ENCODE assay signal across 10 cellular contexts in the genomic region with DNA sequence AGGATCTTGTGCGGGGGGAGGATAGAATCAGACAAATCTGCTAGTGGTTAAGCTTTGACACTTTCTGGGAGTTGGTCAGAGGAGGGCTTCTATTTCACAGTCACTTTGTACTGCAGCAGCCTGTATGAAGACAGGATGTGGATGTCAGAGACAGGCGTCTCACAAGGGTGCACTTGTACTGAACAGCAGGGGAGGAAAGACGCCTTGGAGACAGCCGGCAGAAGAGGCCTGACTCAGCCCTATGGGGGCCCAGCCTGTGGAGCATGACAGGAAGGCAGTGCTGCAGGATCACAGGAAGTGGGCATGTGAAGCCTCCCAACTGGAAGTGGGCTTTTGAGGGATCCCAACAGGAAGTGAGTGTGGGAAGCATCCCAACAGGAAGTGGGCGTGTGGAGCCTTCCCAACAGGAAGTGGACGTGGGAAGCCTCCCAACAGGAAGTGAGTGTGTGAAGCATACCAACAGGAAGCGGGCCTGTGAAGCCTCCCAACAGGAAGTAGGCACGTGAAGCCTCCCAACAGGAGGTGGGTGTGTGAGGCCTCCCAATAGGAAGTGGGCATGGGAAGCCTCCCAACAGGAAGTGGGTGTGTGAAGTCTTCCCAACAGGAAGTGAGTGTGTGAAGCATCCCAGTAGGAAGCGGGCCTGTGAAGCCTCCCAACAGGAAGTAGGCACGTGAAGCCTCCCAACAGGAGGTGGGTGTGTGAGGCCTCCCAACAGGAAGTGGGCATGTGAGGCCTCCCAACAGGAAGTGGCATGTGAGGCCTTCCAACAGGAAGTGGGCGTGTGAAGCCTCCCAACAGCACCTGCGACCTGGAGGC.
A peak's percentile ranks its signal among the peaks of the same experiment; 100 is the strongest.
DNase-seq lines count a peak whose midpoint lies in the region; ATAC-seq and TF ChIP-seq lines count a peak whose summit lies in the region.
"Had no signal": no experiment of that assay in that cellular context is flagged by ENCODE, and none has a peak within 500 bp of the region (broad histone marks: within the 10 kb centered on the region; RNA-seq: fewer than 3 reads in every experiment).

No MANE protein-coding gene starts in this region.

- POLR2A ChIA-PET in CD8-positive, alpha-beta memory T cell (lab: Charles Lee) = no interaction called here
- POLR2A ChIA-PET in PC-3 (lab: Charles Lee; ENCODE audit: unreplicated experiment) = no interaction called here

- H2AFZ ChIP-seq in PC-3 (ENCODE audit: low read length) = no peak overlapping the region
- no peak overlapping the region for H2AFZ ChIP-seq in neural progenitor cell (replicated peaks)

- H3K9me3 ChIP-seq in CD8-positive, alpha-beta memory T cell (ENCODE audit: low read length) = no peaks in the 10 kb centered on the region
- H3K9me3 ChIP-seq in PC-3 (ENCODE audit: low read length) (no peaks in the 10 kb centered on the region), neural progenitor cell (ENCODE audit: low read depth) (no peaks in the 10 kb centered on the region)

- peaks cover 33 to 48% (median 39%) of the 10 kb centered on the region in 3 donors for H3K4me1 Mint-ChIP-seq in CD8-positive, alpha-beta memory T cell
- H3K4me1 Mint-ChIP-seq in activated naive CD4-positive, alpha-beta T cell treated with anti-CD3 and anti-CD28 coated beads, Interleukin-2, amount 50 U/mL, for 24 hours = peaks cover 53% of the 10 kb centered on the region
- peaks cover 10% of the 10 kb centered on the region for H3K4me1 Mint-ChIP-seq in neural progenitor cell

- no peaks in the 10 kb centered on the region for H3K9me2 ChIP-seq in PC-3 (replicated peaks; ENCODE audit: low read length)

- TF ChIP-seq CTCF in PC-3 (conservative IDR thresholded peaks at IDR 0.05; ENCODE audit: low read depth, low read length) = no peak
- no peak for TF ChIP-seq CTCF in neural progenitor cell (IDR thresholded peaks at IDR 0.05)

- BruUV-seq in PC-3 (replicated peaks; lab: Mats Ljungman, UMichigan) = no TSS peak

- H3K4me3 ChIP-seq in CD8-positive, alpha-beta memory T cell (ENCODE audit: low read length) = no peak overlapping the region
- no peak overlapping the region for H3K4me3 ChIP-seq in PC-3 (ENCODE audit: low read length)
- H3K4me3 ChIP-seq in neural progenitor cell = no peak overlapping the region
- H3K4me3 ChIP-seq: tibial nerve had no signal

- DNase-seq in CD8-positive, alpha-beta memory T cell = peak in 3 of 5 donors; percentile 16 to 51 (median 38)
- peak; percentile 2 for DNase-seq in PC-3
- DNase-seq in neural progenitor cell (ENCODE audit: low spot score) = no peak
- DNase-seq in HT-29 (ENCODE audit: low spot score) = no peak
- no peak for DNase-seq in AG08396 (ENCODE audit: low spot score)
- no peak for DNase-seq in cerebellar cortex (ENCODE audit: low spot score)
- DNase-seq: DMS79 treated with DMSO at 0.1 percent for 48 hours had no signal

- no peaks in the 10 kb centered on the region for H3K36me3 ChIP-seq in CD8-positive, alpha-beta memory T cell (ENCODE audit: insufficient read depth, low read length)
- no peaks in the 10 kb centered on the region for H3K36me3 ChIP-seq in PC-3 (ENCODE audit: low read depth, low read length)
- no peaks in the 10 kb centered on the region for H3K36me3 ChIP-seq in neural progenitor cell
- H3K36me3 ChIP-seq: tibial nerve had no signal

- no peaks in the 10 kb centered on the region for H3K79me2 ChIP-seq in PC-3 (ENCODE audit: low read length)
- no peaks in the 10 kb centered on the region for H3K79me2 ChIP-seq in neural progenitor cell (ENCODE audit: low read depth)

- no peaks in the 10 kb centered on the region for H3K27me3 ChIP-seq in CD8-positive, alpha-beta memory T cell (ENCODE audit: insufficient read depth, low read length, poor library complexity, severe bottlenecking)
- peaks cover 15% of the 10 kb centered on the region; the same call in 1 of the 2 replicates for H3K27me3 ChIP-seq in PC-3 (ENCODE audit: low read length)
- no peaks in the 10 kb centered on the region for H3K27me3 ChIP-seq in neural progenitor cell
- H3K27me3 ChIP-seq: tibial nerve had no signal

- H3K4me1 ChIP-seq in CD8-positive, alpha-beta memory T cell (ENCODE audit: insufficient read depth, low read length) = peaks cover 26% of the 10 kb centered on the region
- no peaks in the 10 kb centered on the region for H3K4me1 ChIP-seq in PC-3 (ENCODE audit: insufficient read depth, low read length)
- no peaks in the 10 kb centered on the region for H3K4me1 ChIP-seq in neural progenitor cell
- H3K4me1 ChIP-seq: tibial nerve had no signal

- peak overlapping the region in 5 of 7 donors; percentile 8 to 57 (median 51) for H3K4me3 Mint-ChIP-seq in CD8-positive, alpha-beta memory T cell
- H3K4me3 Mint-ChIP-seq in activated naive CD4-positive, alpha-beta T cell treated with anti-CD3 and anti-CD28 coated beads, Interleukin-2, amount 50 U/mL, for 24 hours = peak overlapping the region; percentile 69
- no peak overlapping the region for H3K4me3 Mint-ChIP-seq in neural progenitor cell

- no peak overlapping the region for H3K27ac ChIP-seq in CD8-positive, alpha-beta memory T cell (ENCODE audit: low read depth, low read length)
- H3K27ac ChIP-seq in PC-3 (ENCODE audit: low read length) (no peak overlapping the region), neural progenitor cell (no peak overlapping the region)

- peaks cover 0 to 5% (median 2%) of the 10 kb centered on the region in 5 donors for H3K9me3 Mint-ChIP-seq in CD8-positive, alpha-beta memory T cell
- no peaks in the 10 kb centered on the region for H3K9me3 Mint-ChIP-seq in activated naive CD4-positive, alpha-beta T cell treated with anti-CD3 and anti-CD28 coated beads, Interleukin-2, amount 50 U/mL, for 24 hours
- peaks cover 10% of the 10 kb centered on the region for H3K9me3 Mint-ChIP-seq in neural progenitor cell

- H3K27ac Mint-ChIP-seq in CD8-positive, alpha-beta memory T cell = peak overlapping the region; percentile 62 to 99 (median 94)
- H3K27ac Mint-ChIP-seq in activated naive CD4-positive, alpha-beta T cell treated with anti-CD3 and anti-CD28 coated beads, Interleukin-2, amount 50 U/mL, for 24 hours = peak overlapping the region; percentile 99
- peak overlapping the region; percentile 26 for H3K27ac Mint-ChIP-seq in neural progenitor cell

- no peaks in the 10 kb centered on the region for H3K36me3 Mint-ChIP-seq in CD8-positive, alpha-beta memory T cell
- H3K36me3 Mint-ChIP-seq in activated naive CD4-positive, alpha-beta T cell treated with anti-CD3 and anti-CD28 coated beads, Interleukin-2, amount 50 U/mL, for 24 hours = peaks cover 10% of the 10 kb centered on the region
- H3K36me3 Mint-ChIP-seq in neural progenitor cell = no peaks in the 10 kb centered on the region

- H3K4me2 ChIP-seq in PC-3 (ENCODE audit: low read length) = no peak overlapping the region
- no peak overlapping the region for H3K4me2 ChIP-seq in neural progenitor cell

- H3K9ac ChIP-seq in PC-3 (ENCODE audit: low read length) = no peak overlapping the region
- no peak overlapping the region for H3K9ac ChIP-seq in neural progenitor cell

- CTCF ChIA-PET in CD8-positive, alpha-beta memory T cell (lab: Charles Lee) = no interaction called here
- CTCF ChIA-PET in PC-3 (lab: Charles Lee) = no interaction called here

- intact Hi-C loops in PC-3 (cut with micrococcal nuclease) = no loop called here

- no peaks in the 10 kb centered on the region for H3K27me3 Mint-ChIP-seq in CD8-positive, alpha-beta memory T cell
- H3K27me3 Mint-ChIP-seq in activated naive CD4-positive, alpha-beta T cell treated with anti-CD3 and anti-CD28 coated beads, Interleukin-2, amount 50 U/mL, for 24 hours = no peaks in the 10 kb centered on the region
- H3K27me3 Mint-ChIP-seq in neural progenitor cell (ENCODE audit: insufficient read depth, low read depth) = peaks cover 6% of the 10 kb centered on the region

- no peaks in the 10 kb centered on the region for H3F3A ChIP-seq in PC-3 (ENCODE audit: low read length, unreplicated experiment)
- H3F3A ChIP-seq in neural progenitor cell (ENCODE audit: low read depth) = no peaks in the 10 kb centered on the region

- H4K20me1 ChIP-seq in PC-3 (ENCODE audit: low read length) = no peaks in the 10 kb centered on the region
- no peaks in the 10 kb centered on the region for H4K20me1 ChIP-seq in neural progenitor cell (ENCODE audit: low read depth)

- ATAC-seq in PC-3 = no peak
- no peak for ATAC-seq in HG02798 (IDR thresholded peaks at IDR 0.05; ENCODE audit: poor library complexity, unreplicated experiment)

Comparison
In these comparisons a context has a peak if more than half of its experiments do, and no peak if none do; other contexts are left out.
1. DNase-seq: peak in CD8-positive, alpha-beta memory T cell (3 of 5) and PC-3 (single experiment); none in neural progenitor cell (single experiment), HT-29 (single experiment), AG08396 (single experiment) and cerebellar cortex (single experiment).
2. H3K27ac Mint-ChIP-seq: peak in every context shown above with its lines; median percentile 99 in activated naive CD4-positive, alpha-beta T cell treated with anti-CD3 and anti-CD28 coated beads, Interleukin-2, amount 50 U/mL, for 24 hours; 94 in CD8-positive, alpha-beta memory T cell; 26 in neural progenitor cell.